In the genomic region with DNA sequence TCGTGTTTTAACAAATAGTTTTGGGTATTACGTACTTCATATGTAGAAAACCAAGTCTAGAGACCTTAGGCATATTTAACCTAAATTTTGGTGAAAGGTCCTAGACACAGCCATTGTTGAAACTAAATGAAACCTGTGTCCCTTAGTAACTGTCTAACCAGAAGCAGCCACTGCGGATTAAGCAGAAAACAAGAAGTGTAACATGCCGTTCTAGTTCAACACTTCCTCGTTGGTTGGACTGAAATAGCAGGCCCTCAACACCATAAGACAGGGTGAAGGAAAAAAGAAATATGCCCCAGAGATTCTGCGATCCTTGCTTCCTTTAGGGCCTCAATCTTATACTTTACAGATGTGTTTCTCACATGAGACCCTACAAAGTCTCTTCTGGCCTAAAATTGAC, we compare ENCODE assay signal across 10 cellular contexts. TPM values are rescaled to one million over a fixed set of nuclear protein-coding genes. Genes with fewer than 3 reads are reported as not detected.
DNase-seq lines count a peak whose midpoint lies in the region; ATAC-seq and TF ChIP-seq lines count a peak whose summit lies in the region.
"Had no signal": no experiment of that assay in that cellular context is flagged by ENCODE, and none has a peak within 500 bp of the region (broad histone marks: within the 10 kb centered on the region; RNA-seq: fewer than 3 reads in every experiment).

No MANE protein-coding gene starts in this region.

- no peak for ATAC-seq in activated CD8-positive, alpha-beta T cell treated with anti-CD3 and anti-CD28 coated beads for 36 hours
- no peak for ATAC-seq in HG03460 (IDR thresholded peaks at IDR 0.05; ENCODE audit: unreplicated experiment)
- ATAC-seq: activated CD4-positive, CD25-positive, alpha-beta regulatory T cell treated with anti-CD3 and anti-CD28 coated beads, Interleukin-2, amount 50 U/mL, for 24 hours; esophagus mucosa had no signal

- H3K4me1 Mint-ChIP-seq in Calu3 (ENCODE audit: low read depth, unreplicated experiment) = peaks cover 2% of the 10 kb centered on the region
- peaks cover 29% of the 10 kb centered on the region for H3K4me1 Mint-ChIP-seq in activated CD8-positive, alpha-beta T cell treated with anti-CD3 and anti-CD28 coated beads for 36 hours (ENCODE audit: low read depth)
- H3K4me1 Mint-ChIP-seq in nephron = peaks cover 48% of the 10 kb centered on the region

- H3K4me3 ChIP-seq in Karpas-422 (ENCODE audit: low read length) (peak overlapping the region; percentile 82; the same call in 1 of the 2 replicates), H7 (ENCODE audit: insufficient read depth, low read depth, low read length) (no peak overlapping the region)

- CTCF ChIA-PET in Calu3 (lab: Charles Lee) = no interaction called here
- CTCF ChIA-PET in activated CD8-positive, alpha-beta T cell treated with anti-CD3 and anti-CD28 coated beads for 36 hours (lab: Charles Lee) = no interaction called here

- H3K9me3 Mint-ChIP-seq in Calu3 (ENCODE audit: low read depth, unreplicated experiment) (no peaks in the 10 kb centered on the region), nephron (no peaks in the 10 kb centered on the region)
- no peaks in the 10 kb centered on the region for H3K9me3 Mint-ChIP-seq in activated CD8-positive, alpha-beta T cell treated with anti-CD3 and anti-CD28 coated beads for 36 hours

- H3K4me2 ChIP-seq in Karpas-422 (ENCODE audit: low read depth, low read length, poor library complexity, severe bottlenecking) = peak overlapping the region; percentile 93

- H3K4me3 Mint-ChIP-seq in Calu3 (ENCODE audit: low read depth, unreplicated experiment) = no peak overlapping the region
- peak overlapping the region; percentile 79 for H3K4me3 Mint-ChIP-seq in activated CD8-positive, alpha-beta T cell treated with anti-CD3 and anti-CD28 coated beads for 36 hours
- H3K4me3 Mint-ChIP-seq in nephron = peak overlapping the region; percentile 81 to 86 (median 82)

- no peaks in the 10 kb centered on the region for H3K9me3 ChIP-seq in Karpas-422 (ENCODE audit: low read length)

- no peaks in the 10 kb centered on the region for H3K9me2 ChIP-seq in Karpas-422 (replicated peaks; ENCODE audit: insufficient read depth, low read length)

- no peak overlapping the region for H2AFZ ChIP-seq in Karpas-422 (ENCODE audit: low read length)

- H3K36me3 ChIP-seq in Karpas-422 (ENCODE audit: insufficient read depth, low read length) (no peaks in the 10 kb centered on the region), H7 (replicated peaks; ENCODE audit: control insufficient read depth, insufficient read depth, low read length) (peaks cover 3% of the 10 kb centered on the region)

- POLR2A ChIA-PET in activated CD8-positive, alpha-beta T cell treated with anti-CD3 and anti-CD28 coated beads for 36 hours (lab: Charles Lee) = no interaction called here

- H3K36me3 Mint-ChIP-seq in Calu3 (ENCODE audit: insufficient read depth, unreplicated experiment) = peaks cover 27% of the 10 kb centered on the region
- H3K36me3 Mint-ChIP-seq in activated CD8-positive, alpha-beta T cell treated with anti-CD3 and anti-CD28 coated beads for 36 hours (ENCODE audit: low read depth) = no peaks in the 10 kb centered on the region
- H3K36me3 Mint-ChIP-seq in nephron (ENCODE audit: low read depth) = peaks cover under 1% of the 10 kb centered on the region

- H3K27ac Mint-ChIP-seq in Calu3 (ENCODE audit: unreplicated experiment) = no peak overlapping the region
- H3K27ac Mint-ChIP-seq in activated CD8-positive, alpha-beta T cell treated with anti-CD3 and anti-CD28 coated beads for 36 hours = no peak overlapping the region
- H3K27ac Mint-ChIP-seq in nephron = peak overlapping the region in 2 of 3 experiments; percentile 45 to 74

- no peaks in the 10 kb centered on the region for H4K20me1 ChIP-seq in Karpas-422 (ENCODE audit: insufficient read depth, low read depth, low read length)

- TF ChIP-seq CTCF in Calu3 (IDR thresholded peaks at IDR 0.05; ENCODE audit: unreplicated experiment) (no peak), nephron (IDR thresholded peaks at IDR 0.05; ENCODE audit: unreplicated experiment in 3 of 3) (no peak)
- no peak for TF ChIP-seq CTCF in activated CD8-positive, alpha-beta T cell treated with anti-CD3 and anti-CD28 coated beads for 36 hours (IDR thresholded peaks at IDR 0.05)

- H3K27me3 Mint-ChIP-seq in Calu3 (ENCODE audit: unreplicated experiment) (no peaks in the 10 kb centered on the region), nephron (ENCODE audit: low read depth) (no peaks in the 10 kb centered on the region)
- H3K27me3 Mint-ChIP-seq in activated CD8-positive, alpha-beta T cell treated with anti-CD3 and anti-CD28 coated beads for 36 hours = no peaks in the 10 kb centered on the region

- intact Hi-C loops in Calu3 (cut with micrococcal nuclease; ENCODE audit: unreplicated experiment) = no loop called here
- intact Hi-C loops in activated CD8-positive, alpha-beta T cell treated with anti-CD3 and anti-CD28 coated beads for 36 hours (cut with micrococcal nuclease) = no loop called here

- H3K9ac ChIP-seq in Karpas-422 (ENCODE audit: low read length) = peak overlapping the region; percentile 80

- DNase-seq in Calu3 (no peak), Karpas-422 (peak; percentile 71), H7 (no peak), dermis blood vessel endothelial cell (no peak)
- no peak for DNase-seq in activated CD8-positive, alpha-beta T cell treated with anti-CD3 and anti-CD28 coated beads for 36 hours
- DNase-seq: anterior cingulate cortex had no signal

- peaks cover 27% of the 10 kb centered on the region for H3K4me1 ChIP-seq in Karpas-422 (ENCODE audit: low read length)

- H3K27me3 ChIP-seq in Karpas-422 (ENCODE audit: low read length) (no peaks in the 10 kb centered on the region), H7 (ENCODE audit: control insufficient read depth, insufficient read depth, low read length) (no peaks in the 10 kb centered on the region)

- BruUV-seq in Calu3 (replicated peaks; lab: Mats Ljungman, UMichigan) = TSS peak; percentile 61

- peak overlapping the region; percentile 61 for H3K27ac ChIP-seq in Karpas-422 (ENCODE audit: low read length)

- peaks cover 65% of the 10 kb centered on the region for H3K79me2 ChIP-seq in Karpas-422 (ENCODE audit: low read length)

RNA-seq across cellular contexts. Expression of gene NAA40, which starts 2.0 kb away (rescaled TPM):
- total RNA-seq in Calu3 (2022) (41.3 and 44.9 TPM in 2 replicates), dermis blood vessel endothelial cell (10.0 and 14.7 TPM in 2 replicates)
- total RNA-seq in Karpas-422 (2014; rRNA removed; shearing (Covaris generic); ENCODE audit: low replicate concordance) = 19.0 and 19.2 TPM in 2 replicates
- total RNA-seq in activated CD8-positive, alpha-beta T cell treated with anti-CD3 and anti-CD28 coated beads for 36 hours = 10 to 100 TPM; 18.5 to 20.5 TPM
- total RNA-seq in H7 (2014; rRNA removed; shearing (Covaris generic)) = 13.8 and 15.0 TPM in 2 replicates

RNA-seq across cellular contexts. Expression of gene RCOR2, which starts 23.8 kb away (rescaled TPM):
- total RNA-seq in Calu3 (2022) (0.26 and 0.37 TPM in 2 replicates), dermis blood vessel endothelial cell (0.09 and 0.17 TPM in 2 replicates)
- 2.1 and 2.4 TPM in 2 replicates for total RNA-seq in Karpas-422 (2014; rRNA removed; shearing (Covaris generic); ENCODE audit: low replicate concordance)
- total RNA-seq in activated CD8-positive, alpha-beta T cell treated with anti-CD3 and anti-CD28 coated beads for 36 hours = 1 to 10 TPM in 1 of 2 experiments, under 1 TPM in 1; 0.61 to 2.1 TPM
- 63.5 and 66.8 TPM in 2 replicates for total RNA-seq in H7 (2014; rRNA removed; shearing (Covaris generic))

RNA-seq across cellular contexts. Expression of gene COX8A, which starts 33.6 kb away (rescaled TPM):
- total RNA-seq in Calu3 (2022) = 313 and 325 TPM in 2 replicates
- total RNA-seq in Karpas-422 (2014; rRNA removed; shearing (Covaris generic); ENCODE audit: low replicate concordance) = 574 and 779 TPM in 2 replicates
- total RNA-seq in activated CD8-positive, alpha-beta T cell treated with anti-CD3 and anti-CD28 coated beads for 36 hours = 100 to 1,000 TPM; 436 to 497 TPM
- 836 and 1,175 TPM in 2 replicates for total RNA-seq in H7 (2014; rRNA removed; shearing (Covaris generic))
- 287 and 330 TPM in 2 replicates for total RNA-seq in dermis blood vessel endothelial cell

RNA-seq across cellular contexts. Expression of gene OTUB1, which starts 45.5 kb away (rescaled TPM):
- total RNA-seq in Calu3 (2022) = 96.9 and 103 TPM in 2 replicates
- 41.6 and 61.7 TPM in 2 replicates for total RNA-seq in Karpas-422 (2014; rRNA removed; shearing (Covaris generic); ENCODE audit: low replicate concordance)
- 10 to 100 TPM; 70.1 to 73.9 TPM for total RNA-seq in activated CD8-positive, alpha-beta T cell treated with anti-CD3 and anti-CD28 coated beads for 36 hours
- 76.6 and 77.4 TPM in 2 replicates for total RNA-seq in H7 (2014; rRNA removed; shearing (Covaris generic))
- total RNA-seq in dermis blood vessel endothelial cell = 52.3 and 57.7 TPM in 2 replicates

Comparison
In these comparisons a context has a peak if more than half of its experiments do, and no peak if none do; other contexts are left out.
1. H3K27ac Mint-ChIP-seq: peak in nephron (2 of 3); none in Calu3 (single experiment) and activated CD8-positive, alpha-beta T cell treated with anti-CD3 and anti-CD28 coated beads for 36 hours (single experiment).
2. RNA of gene RCOR2, which starts 23.8 kb away (total RNA-seq): 63.5 to 66.8 TPM in H7; 2.1 to 2.4 TPM in Karpas-422, 0.61 to 2.1 TPM in activated CD8-positive, alpha-beta T cell treated with anti-CD3 and anti-CD28 coated beads for 36 hours, 0.26 to 0.37 TPM in Calu3 and 0.09 to 0.17 TPM in dermis blood vessel endothelial cell; every median in the first group is over 10 times any median in the second.